1 cellular context compared by ENCODE assay signal in the genomic region with DNA sequence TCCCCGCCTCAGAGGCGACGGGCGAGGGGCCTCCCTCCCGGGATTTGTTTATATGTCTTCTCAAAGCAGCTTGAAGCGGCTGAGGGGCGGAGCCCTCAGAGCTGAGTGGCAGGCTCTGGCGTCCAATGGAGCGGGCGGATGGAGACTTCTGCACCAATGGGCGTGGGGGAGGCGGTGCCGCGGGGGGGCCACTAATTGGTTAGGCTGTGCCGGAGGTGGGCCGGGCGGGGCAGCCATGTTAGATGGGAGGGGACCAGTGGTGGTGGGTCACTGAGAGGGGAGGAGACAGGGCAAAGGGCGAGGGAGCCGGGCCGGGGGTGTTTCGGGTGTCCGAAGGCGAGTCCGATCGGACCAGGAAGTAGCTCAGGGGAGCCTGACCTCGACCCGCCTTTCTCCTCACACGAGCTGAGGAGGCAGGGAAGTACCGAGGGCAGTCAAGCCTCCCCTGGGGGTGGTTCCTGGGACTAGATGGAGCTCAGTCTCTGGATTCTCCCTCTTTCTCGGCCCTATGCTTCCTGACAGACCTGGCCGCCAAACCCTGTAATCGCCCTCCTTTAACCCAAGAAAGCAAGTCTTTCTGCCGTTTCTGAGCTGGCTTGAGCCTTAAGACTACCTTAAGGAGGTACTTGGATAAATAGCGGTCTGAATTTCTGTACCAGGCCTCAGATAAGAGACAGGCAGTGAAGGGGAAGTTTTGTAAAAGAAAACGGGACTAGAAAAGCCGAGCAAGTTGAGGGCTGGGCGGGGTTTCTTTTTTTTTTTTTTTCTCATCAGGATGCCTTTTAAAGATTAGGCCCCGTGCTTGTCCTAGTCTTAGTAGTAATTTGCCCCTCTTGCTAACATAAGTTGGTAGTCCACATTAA.
TF ChIP-seq lines count a peak whose summit lies in the region.

No MANE protein-coding gene starts in this region.

TF ChIP-seq in HEK293, 187 proteins besides CTCF, POLR2A, EP300 and RAD21 (continued from another document and continues in another):
- TF ChIP-seq, protein P1, sequence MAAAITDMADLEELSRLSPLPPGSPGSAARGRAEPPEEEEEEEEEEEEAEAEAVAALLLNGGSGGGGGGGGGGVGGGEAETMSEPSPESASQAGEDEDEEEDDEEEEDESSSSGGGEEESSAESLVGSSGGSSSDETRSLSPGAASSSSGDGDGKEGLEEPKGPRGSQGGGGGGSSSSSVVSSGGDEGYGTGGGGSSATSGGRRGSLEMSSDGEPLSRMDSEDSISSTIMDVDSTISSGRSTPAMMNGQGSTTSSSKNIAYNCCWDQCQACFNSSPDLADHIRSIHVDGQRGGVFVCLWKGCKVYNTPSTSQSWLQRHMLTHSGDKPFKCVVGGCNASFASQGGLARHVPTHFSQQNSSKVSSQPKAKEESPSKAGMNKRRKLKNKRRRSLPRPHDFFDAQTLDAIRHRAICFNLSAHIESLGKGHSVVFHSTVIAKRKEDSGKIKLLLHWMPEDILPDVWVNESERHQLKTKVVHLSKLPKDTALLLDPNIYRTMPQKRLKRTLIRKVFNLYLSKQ (tag by site-specific recombination; IDR thresholded peaks at IDR 0.05; ENCODE audit: borderline replicate concordance), result no peak
- TF ChIP-seq ZNF394 (tag by site-specific recombination; IDR thresholded peaks at IDR 0.05; ENCODE audit: borderline replicate concordance), result peak; percentile 44; the same call in 1 of the 2 replicates
- TF ChIP-seq ZNF548 (tag by site-specific recombination; IDR thresholded peaks at IDR 0.05), result no peak
- TF ChIP-seq ZNF558 (tag by site-specific recombination; IDR thresholded peaks at IDR 0.05), result no peak
- TF ChIP-seq ZBTB48 (tag by site-specific recombination; IDR thresholded peaks at IDR 0.05), result peak; percentile 39; the same call in 1 of the 2 replicates
- no peak for TF ChIP-seq HOXA7 (CRISPR knock-in tag; IDR thresholded peaks at IDR 0.05; ENCODE audit: borderline replicate concordance)
- TF ChIP-seq, protein P2, sequence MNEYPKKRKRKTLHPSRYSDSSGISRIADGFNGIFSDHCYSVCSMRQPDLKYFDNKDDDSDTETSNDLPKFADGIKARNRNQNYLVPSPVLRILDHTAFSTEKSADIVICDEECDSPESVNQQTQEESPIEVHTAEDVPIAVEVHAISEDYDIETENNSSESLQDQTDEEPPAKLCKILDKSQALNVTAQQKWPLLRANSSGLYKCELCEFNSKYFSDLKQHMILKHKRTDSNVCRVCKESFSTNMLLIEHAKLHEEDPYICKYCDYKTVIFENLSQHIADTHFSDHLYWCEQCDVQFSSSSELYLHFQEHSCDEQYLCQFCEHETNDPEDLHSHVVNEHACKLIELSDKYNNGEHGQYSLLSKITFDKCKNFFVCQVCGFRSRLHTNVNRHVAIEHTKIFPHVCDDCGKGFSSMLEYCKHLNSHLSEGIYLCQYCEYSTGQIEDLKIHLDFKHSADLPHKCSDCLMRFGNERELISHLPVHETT (tag by site-specific recombination; IDR thresholded peaks at IDR 0.05), result 0 out of 2 replicates have a peak, but pooled peaks have one; percentile 74
- TF ChIP-seq ZNF830 (tag by site-specific recombination; IDR thresholded peaks at IDR 0.05; ENCODE audit: low read depth), result no peak
- no peak for TF ChIP-seq MYNN (tag by site-specific recombination; IDR thresholded peaks at IDR 0.05; ENCODE audit: borderline replicate concordance)
- TF ChIP-seq, protein P3, sequence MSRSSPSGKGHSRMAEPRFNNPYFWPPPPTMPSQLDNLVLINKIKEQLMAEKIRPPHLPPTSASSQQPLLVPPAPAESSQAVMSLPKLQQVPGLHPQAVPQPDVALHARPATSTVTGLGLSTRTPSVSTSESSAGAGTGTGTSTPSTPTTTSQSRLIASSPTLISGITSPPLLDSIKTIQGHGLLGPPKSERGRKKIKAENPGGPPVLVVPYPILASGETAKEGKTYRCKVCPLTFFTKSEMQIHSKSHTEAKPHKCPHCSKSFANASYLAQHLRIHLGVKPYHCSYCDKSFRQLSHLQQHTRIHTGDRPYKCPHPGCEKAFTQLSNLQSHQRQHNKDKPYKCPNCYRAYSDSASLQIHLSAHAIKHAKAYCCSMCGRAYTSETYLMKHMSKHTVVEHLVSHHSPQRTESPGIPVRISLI (tag by site-specific recombination; IDR thresholded peaks at IDR 0.05), result peak; percentile 71; the same call in 1 of the 2 replicates
- no peak for TF ChIP-seq ZNF311 (tag by site-specific recombination; IDR thresholded peaks at IDR 0.05; ENCODE audit: borderline replicate concordance)
- no peak for TF ChIP-seq ZNF747 (tag by site-specific recombination; IDR thresholded peaks at IDR 0.05)
- TF ChIP-seq, protein P4, sequence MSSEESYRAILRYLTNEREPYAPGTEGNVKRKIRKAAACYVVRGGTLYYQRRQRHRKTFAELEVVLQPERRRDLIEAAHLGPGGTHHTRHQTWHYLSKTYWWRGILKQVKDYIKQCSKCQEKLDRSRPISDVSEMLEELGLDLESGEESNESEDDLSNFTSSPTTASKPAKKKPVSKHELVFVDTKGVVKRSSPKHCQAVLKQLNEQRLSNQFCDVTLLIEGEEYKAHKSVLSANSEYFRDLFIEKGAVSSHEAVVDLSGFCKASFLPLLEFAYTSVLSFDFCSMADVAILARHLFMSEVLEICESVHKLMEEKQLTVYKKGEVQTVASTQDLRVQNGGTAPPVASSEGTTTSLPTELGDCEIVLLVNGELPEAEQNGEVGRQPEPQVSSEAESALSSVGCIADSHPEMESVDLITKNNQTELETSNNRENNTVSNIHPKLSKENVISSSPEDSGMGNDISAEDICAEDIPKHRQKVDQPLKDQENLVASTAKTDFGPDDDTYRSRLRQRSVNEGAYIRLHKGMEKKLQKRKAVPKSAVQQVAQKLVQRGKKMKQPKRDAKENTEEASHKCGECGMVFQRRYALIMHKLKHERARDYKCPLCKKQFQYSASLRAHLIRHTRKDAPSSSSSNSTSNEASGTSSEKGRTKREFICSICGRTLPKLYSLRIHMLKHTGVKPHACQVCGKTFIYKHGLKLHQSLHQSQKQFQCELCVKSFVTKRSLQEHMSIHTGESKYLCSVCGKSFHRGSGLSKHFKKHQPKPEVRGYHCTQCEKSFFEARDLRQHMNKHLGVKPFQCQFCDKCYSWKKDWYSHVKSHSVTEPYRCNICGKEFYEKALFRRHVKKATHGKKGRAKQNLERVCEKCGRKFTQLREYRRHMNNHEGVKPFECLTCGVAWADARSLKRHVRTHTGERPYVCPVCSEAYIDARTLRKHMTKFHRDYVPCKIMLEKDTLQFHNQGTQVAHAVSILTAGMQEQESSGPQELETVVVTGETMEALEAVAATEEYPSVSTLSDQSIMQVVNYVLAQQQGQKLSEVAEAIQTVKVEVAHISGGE (tag by site-specific recombination; conservative IDR thresholded peaks at IDR 0.05; ENCODE audit: low read depth), result peak; percentile 51
- TF ChIP-seq, protein P5, sequence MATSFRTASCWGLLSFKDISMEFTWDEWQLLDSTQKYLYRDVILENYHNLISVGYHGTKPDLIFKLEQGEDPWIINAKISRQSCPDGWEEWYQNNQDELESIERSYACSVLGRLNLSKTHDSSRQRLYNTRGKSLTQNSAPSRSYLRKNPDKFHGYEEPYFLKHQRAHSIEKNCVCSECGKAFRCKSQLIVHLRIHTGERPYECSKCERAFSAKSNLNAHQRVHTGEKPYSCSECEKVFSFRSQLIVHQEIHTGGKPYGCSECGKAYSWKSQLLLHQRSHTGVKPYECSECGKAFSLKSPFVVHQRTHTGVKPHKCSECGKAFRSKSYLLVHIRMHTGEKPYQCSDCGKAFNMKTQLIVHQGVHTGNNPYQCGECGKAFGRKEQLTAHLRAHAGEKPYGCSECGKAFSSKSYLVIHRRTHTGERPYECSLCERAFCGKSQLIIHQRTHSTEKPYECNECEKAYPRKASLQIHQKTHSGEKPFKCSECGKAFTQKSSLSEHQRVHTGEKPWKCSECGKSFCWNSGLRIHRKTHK (tag by site-specific recombination; IDR thresholded peaks at IDR 0.05), result no peak
- TF ChIP-seq, protein P6, sequence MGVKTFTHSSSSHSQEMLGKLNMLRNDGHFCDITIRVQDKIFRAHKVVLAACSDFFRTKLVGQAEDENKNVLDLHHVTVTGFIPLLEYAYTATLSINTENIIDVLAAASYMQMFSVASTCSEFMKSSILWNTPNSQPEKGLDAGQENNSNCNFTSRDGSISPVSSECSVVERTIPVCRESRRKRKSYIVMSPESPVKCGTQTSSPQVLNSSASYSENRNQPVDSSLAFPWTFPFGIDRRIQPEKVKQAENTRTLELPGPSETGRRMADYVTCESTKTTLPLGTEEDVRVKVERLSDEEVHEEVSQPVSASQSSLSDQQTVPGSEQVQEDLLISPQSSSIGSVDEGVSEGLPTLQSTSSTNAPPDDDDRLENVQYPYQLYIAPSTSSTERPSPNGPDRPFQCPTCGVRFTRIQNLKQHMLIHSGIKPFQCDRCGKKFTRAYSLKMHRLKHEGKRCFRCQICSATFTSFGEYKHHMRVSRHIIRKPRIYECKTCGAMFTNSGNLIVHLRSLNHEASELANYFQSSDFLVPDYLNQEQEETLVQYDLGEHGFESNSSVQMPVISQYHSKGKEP (tag by site-specific recombination; IDR thresholded peaks at IDR 0.05), result no peak
- TF ChIP-seq, protein P7, sequence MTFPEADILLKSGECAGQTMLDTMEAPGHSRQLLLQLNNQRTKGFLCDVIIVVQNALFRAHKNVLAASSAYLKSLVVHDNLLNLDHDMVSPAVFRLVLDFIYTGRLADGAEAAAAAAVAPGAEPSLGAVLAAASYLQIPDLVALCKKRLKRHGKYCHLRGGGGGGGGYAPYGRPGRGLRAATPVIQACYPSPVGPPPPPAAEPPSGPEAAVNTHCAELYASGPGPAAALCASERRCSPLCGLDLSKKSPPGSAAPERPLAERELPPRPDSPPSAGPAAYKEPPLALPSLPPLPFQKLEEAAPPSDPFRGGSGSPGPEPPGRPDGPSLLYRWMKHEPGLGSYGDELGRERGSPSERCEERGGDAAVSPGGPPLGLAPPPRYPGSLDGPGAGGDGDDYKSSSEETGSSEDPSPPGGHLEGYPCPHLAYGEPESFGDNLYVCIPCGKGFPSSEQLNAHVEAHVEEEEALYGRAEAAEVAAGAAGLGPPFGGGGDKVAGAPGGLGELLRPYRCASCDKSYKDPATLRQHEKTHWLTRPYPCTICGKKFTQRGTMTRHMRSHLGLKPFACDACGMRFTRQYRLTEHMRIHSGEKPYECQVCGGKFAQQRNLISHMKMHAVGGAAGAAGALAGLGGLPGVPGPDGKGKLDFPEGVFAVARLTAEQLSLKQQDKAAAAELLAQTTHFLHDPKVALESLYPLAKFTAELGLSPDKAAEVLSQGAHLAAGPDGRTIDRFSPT (tag by site-specific recombination; IDR thresholded peaks at IDR 0.05), result no peak; the same call in 1 of the 2 replicates
- no peak for TF ChIP-seq HOXD13 (CRISPR knock-in tag; IDR thresholded peaks at IDR 0.05; ENCODE audit: borderline replicate concordance)
- peak; percentile 66 for TF ChIP-seq SP7 (tag by site-specific recombination; IDR thresholded peaks at IDR 0.05)
- TF ChIP-seq TRIM28 (IDR thresholded peaks at IDR 0.05; ENCODE audit: borderline replicate concordance, low read length), result no peak
- no peak for TF ChIP-seq OSR2 (tag by site-specific recombination; IDR thresholded peaks at IDR 0.05)
- no peak for TF ChIP-seq ZNF707 (tag by site-specific recombination; IDR thresholded peaks at IDR 0.05)
- TF ChIP-seq PRDM1 (tag by site-specific recombination; IDR thresholded peaks at IDR 0.05), result peak; percentile 76
- TF ChIP-seq ZEB2 (tag by site-specific recombination; IDR thresholded peaks at IDR 0.05), result peak; percentile 80; the same call in 1 of the 2 replicates
- TF ChIP-seq, protein P8, sequence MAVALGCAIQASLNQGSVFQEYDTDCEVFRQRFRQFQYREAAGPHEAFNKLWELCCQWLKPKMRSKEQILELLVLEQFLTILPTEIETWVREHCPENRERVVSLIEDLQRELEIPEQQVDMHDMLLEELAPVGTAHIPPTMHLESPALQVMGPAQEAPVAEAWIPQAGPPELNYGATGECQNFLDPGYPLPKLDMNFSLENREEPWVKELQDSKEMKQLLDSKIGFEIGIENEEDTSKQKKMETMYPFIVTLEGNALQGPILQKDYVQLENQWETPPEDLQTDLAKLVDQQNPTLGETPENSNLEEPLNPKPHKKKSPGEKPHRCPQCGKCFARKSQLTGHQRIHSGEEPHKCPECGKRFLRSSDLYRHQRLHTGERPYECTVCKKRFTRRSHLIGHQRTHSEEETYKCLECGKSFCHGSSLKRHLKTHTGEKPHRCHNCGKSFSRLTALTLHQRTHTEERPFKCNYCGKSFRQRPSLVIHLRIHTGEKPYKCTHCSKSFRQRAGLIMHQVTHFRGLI (tag by site-specific recombination; IDR thresholded peaks at IDR 0.05), result no peak
- TF ChIP-seq ZNF843 (tag by site-specific recombination; IDR thresholded peaks at IDR 0.05), result peak; percentile 53
- TF ChIP-seq KLF16 (tag by site-specific recombination; IDR thresholded peaks at IDR 0.05), result no peak; the same call in none of the 2 replicates
- peak; percentile 84 for TF ChIP-seq ZBTB20 (tag by site-specific recombination; IDR thresholded peaks at IDR 0.05)
- TF ChIP-seq ZFHX2 (tag by site-specific recombination; conservative IDR thresholded peaks at IDR 0.05), result peak; percentile 41; the same call in 1 of the 2 replicates
- TF ChIP-seq ZNF596 (tag by site-specific recombination; IDR thresholded peaks at IDR 0.05), result no peak
- peak; percentile 97 for TF ChIP-seq KLF9 (tag by site-specific recombination; IDR thresholded peaks at IDR 0.05; ENCODE audit: low read depth)
- TF ChIP-seq IKZF3 (tag by site-specific recombination; IDR thresholded peaks at IDR 0.05), result peak; percentile 95
- TF ChIP-seq YY2 (tag by site-specific recombination; IDR thresholded peaks at IDR 0.05), result peak; percentile 82
- TF ChIP-seq ZNF169 (tag by site-specific recombination; IDR thresholded peaks at IDR 0.05), result no peak
- no peak for TF ChIP-seq ZNF426 (tag by site-specific recombination; IDR thresholded peaks at IDR 0.05)
- TF ChIP-seq ZFP3 (tag by site-specific recombination; IDR thresholded peaks at IDR 0.05; ENCODE audit: low read depth), result no peak
- TF ChIP-seq, protein P9, sequence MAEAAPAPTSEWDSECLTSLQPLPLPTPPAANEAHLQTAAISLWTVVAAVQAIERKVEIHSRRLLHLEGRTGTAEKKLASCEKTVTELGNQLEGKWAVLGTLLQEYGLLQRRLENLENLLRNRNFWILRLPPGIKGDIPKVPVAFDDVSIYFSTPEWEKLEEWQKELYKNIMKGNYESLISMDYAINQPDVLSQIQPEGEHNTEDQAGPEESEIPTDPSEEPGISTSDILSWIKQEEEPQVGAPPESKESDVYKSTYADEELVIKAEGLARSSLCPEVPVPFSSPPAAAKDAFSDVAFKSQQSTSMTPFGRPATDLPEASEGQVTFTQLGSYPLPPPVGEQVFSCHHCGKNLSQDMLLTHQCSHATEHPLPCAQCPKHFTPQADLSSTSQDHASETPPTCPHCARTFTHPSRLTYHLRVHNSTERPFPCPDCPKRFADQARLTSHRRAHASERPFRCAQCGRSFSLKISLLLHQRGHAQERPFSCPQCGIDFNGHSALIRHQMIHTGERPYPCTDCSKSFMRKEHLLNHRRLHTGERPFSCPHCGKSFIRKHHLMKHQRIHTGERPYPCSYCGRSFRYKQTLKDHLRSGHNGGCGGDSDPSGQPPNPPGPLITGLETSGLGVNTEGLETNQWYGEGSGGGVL (tag by site-specific recombination; IDR thresholded peaks at IDR 0.05), result peak; percentile 6; the same call in 1 of the 2 replicates
- TF ChIP-seq ZNF664 (tag by site-specific recombination; IDR thresholded peaks at IDR 0.05), result no peak
- no peak for TF ChIP-seq ZNF654 (tag by site-specific recombination; IDR thresholded peaks at IDR 0.05; ENCODE audit: low read depth)
- TF ChIP-seq ZBTB21 (tag by site-specific recombination; IDR thresholded peaks at IDR 0.05), result 0 out of 2 replicates have a peak, but pooled peaks have one; percentile 20
